Comparison of ENCODE assay signal across 32 cellular contexts in genomic region chr3:134660046-134660441, GRCh38. TPM values are rescaled to one million over a fixed set of nuclear protein-coding genes. Genes with fewer than 3 reads are reported as not detected.
"Had no signal": no experiment of that assay in that cellular context is flagged by ENCODE, and none has a peak within 500 bp of the region (broad histone marks: within the 10 kb centered on the region; RNA-seq: fewer than 3 reads in every experiment).

No MANE protein-coding gene starts in this region.

- ATAC-seq: activated CD4-positive, CD25-positive, alpha-beta regulatory T cell treated with anti-CD3 and anti-CD28 coated beads, Interleukin-2, amount 50 U/mL, for 24 hours; activated CD8-positive, alpha-beta T cell treated with anti-CD3 and anti-CD28 coated beads for 36 hours; activated T-cell treated with anti-CD3 and anti-CD28 coated beads, Interleukin-2, amount 50 U/mL, for 4 hours; activated T-helper 17 cell treated with anti-CD3 and anti-CD28 coated beads, Interleukin-2, amount 50 U/mL, for 72 hours; gastroesophageal sphincter; T-helper 17 cell had no signal

- H3K9me3 ChIP-seq: esophagus squamous epithelium, gastroesophageal sphincter had no signal

- H3K4me3 ChIP-seq: esophagus squamous epithelium, gastroesophageal sphincter had no signal

- FAIRE-seq: astrocyte, colon, endometrium, endothelial cell of umbilical vein had no signal

- H3K4me1 ChIP-seq: esophagus squamous epithelium had no signal

- H3K27me3 ChIP-seq: brain microvascular endothelial cell, esophagus squamous epithelium, gastroesophageal sphincter had no signal

- H3K27ac ChIP-seq: brain microvascular endothelial cell, epithelial cell of prostate, esophagus squamous epithelium, gastroesophageal sphincter, WERI-Rb-1 had no signal

- DNase-seq: activated B cell treated with CpG ODN at 0.5 μM for 24 hours; activated CD4-positive, alpha-beta T cell treated with anti-CD3 and anti-CD28 coated beads for 48 hours; activated CD4-positive, alpha-beta T cell treated with anti-CD3 and anti-CD28 coated beads, Interleukin-2, amount 50 U/mL, for 1 hour; activated CD4-positive, alpha-beta T cell treated with anti-CD3 and anti-CD28 coated beads, Interleukin-2, amount 50 U/mL, for 48 hours; activated CD8-positive, alpha-beta memory T cell treated with anti-CD3 and anti-CD28 coated beads for 24 hours; activated CD8-positive, alpha-beta T cell treated with anti-CD3 and anti-CD28 coated beads for 36 hours; activated effector memory CD4-positive, alpha-beta T cell treated with Interleukin-2 at 50 U/mL for 16 hours; activated gamma-delta T cell treated with Interleukin-2 at 50 U/mL for 16 hours; activated naive CD4-positive, alpha-beta T cell treated with anti-CD3 and anti-CD28 coated beads, Interleukin-2, amount 50 U/mL, for 16 hours; activated naive CD4-positive, alpha-beta T cell treated with Interleukin-2 at 50 U/mL for 16 hours; activated T-cell treated with anti-CD3 and anti-CD28 coated beads, Interleukin-2, amount 50 U/mL, for 4 hours; amniotic stem cell; anterior cingulate cortex; brain microvascular endothelial cell; effector CD8-positive, alpha-beta T cell; esophagus squamous epithelium; foreskin melanocyte; T-helper 1 cell; T-helper 17 cell; T1000; WERI-Rb-1 had no signal

- H3K36me3 ChIP-seq: brain microvascular endothelial cell, esophagus squamous epithelium, gastroesophageal sphincter, WERI-Rb-1 had no signal

RNA-seq across cellular contexts. Expression of gene KY, which starts 9.2 kb away (rescaled TPM):
- total RNA-seq: activated B cell treated with CpG ODN at 0.5 μM for 24 hours; activated CD8-positive, alpha-beta T cell treated with anti-CD3 and anti-CD28 coated beads for 36 hours; activated T-cell treated with anti-CD3 and anti-CD28 coated beads, Interleukin-2, amount 50 U/mL, for 4 hours; activated T-helper 17 cell treated with anti-CD3 and anti-CD28 coated beads, Interleukin-2, amount 50 U/mL, for 72 hours; bronchial epithelial cell; dermis microvascular lymphatic vessel endothelial cell; endothelial cell of umbilical vein; fibroblast of villous mesenchyme; T-helper 17 cell had no signal
- polyA plus RNA-seq: endothelial cell of umbilical vein had no signal
